ENCODE assay signal across 9 cellular contexts in genomic region chrX:110341189-110342035, GRCh38. TPM values are rescaled to one million over a fixed set of nuclear protein-coding genes. Genes with fewer than 3 reads are reported as not detected.
DNase-seq lines count a peak whose midpoint lies in the region; ATAC-seq and TF ChIP-seq lines count a peak whose summit lies in the region.
"Had no signal": no experiment of that assay in that cellular context is flagged by ENCODE, and none has a peak within 500 bp of the region (broad histone marks: within the 10 kb centered on the region; RNA-seq: fewer than 3 reads in every experiment).

No MANE protein-coding gene starts in this region.

- peak overlapping the region; percentile 18; the same call in 1 of the 2 replicates for H3K9ac ChIP-seq in DND-41 (ENCODE audit: low read depth, low read length)
- H3K9ac ChIP-seq: parathyroid adenoma had no signal

- intact Hi-C loops in dorsolateral prefrontal cortex (cut with DNase I): no loop called here
- intact Hi-C loops in ascending aorta (cut with DNase I): no loop called here

- H3K4me1 ChIP-seq in DND-41 (ENCODE audit: insufficient read depth, low read length): peaks cover 17% of the 10 kb centered on the region
- H3K4me1 ChIP-seq in ascending aorta: no peaks in the 10 kb centered on the region
- H3K4me1 ChIP-seq: parathyroid adenoma had no signal

- ATAC-seq in DND-41 (ENCODE audit: insufficient read depth, low read depth) (peak; percentile 95), GM21447 (IDR thresholded peaks at IDR 0.05; ENCODE audit: unreplicated experiment) (peak; percentile 81)

- TF ChIP-seq CTCF in DND-41 (IDR thresholded peaks at IDR 0.05; ENCODE audit: borderline replicate concordance, extremely low read depth, low read length, poor library complexity, severe bottlenecking) (no peak), fibroblast of pulmonary artery (IDR thresholded peaks at IDR 0.05; ENCODE audit: low read length, missing control alignments) (no peak), dorsolateral prefrontal cortex (IDR thresholded peaks at IDR 0.05 in 54 of 56, conservative IDR thresholded peaks at IDR 0.05 in 2 of 56; ENCODE audit: low read depth in 1 of 56, partially characterized antibody in 56 of 56) (no peak), ascending aorta (IDR thresholded peaks at IDR 0.05) (no peak)

- H3K9me3 ChIP-seq in DND-41 (ENCODE audit: insufficient read depth, low read length, severe bottlenecking): no peaks in the 10 kb centered on the region
- no peaks in the 10 kb centered on the region for H3K9me3 ChIP-seq in ascending aorta

- no peaks in the 10 kb centered on the region for H3K79me2 ChIP-seq in DND-41 (ENCODE audit: insufficient read depth, low read length)
- H3K79me2 ChIP-seq: parathyroid adenoma had no signal

- DNase-seq in DND-41: peak; percentile 40
- DNase-seq in LHCN-M2 (ENCODE audit: low read depth): peak; percentile 89
- DNase-seq in fibroblast of pulmonary artery (ENCODE audit: low read depth): peak; percentile 73
- no peak for DNase-seq in dorsolateral prefrontal cortex
- no peak for DNase-seq in NCI-H1930 (lab: John Stamatoyannopoulos, UW)
- no peak for DNase-seq in ascending aorta (ENCODE audit: low spot score in 2 of 2)
- DNase-seq in caudate nucleus (lab: John Stamatoyannopoulos, UW): no peak

- H3K36me3 ChIP-seq in DND-41 (ENCODE audit: insufficient read depth, low read length) (no peaks in the 10 kb centered on the region), ascending aorta (no peaks in the 10 kb centered on the region)

- H3K4me3 ChIP-seq in DND-41 (ENCODE audit: low read depth in 1 of 2, low read length in 2 of 2) (no peak overlapping the region), fibroblast of pulmonary artery (replicated peaks; ENCODE audit: low read depth, low read length) (no peak overlapping the region), dorsolateral prefrontal cortex (no peak overlapping the region), ascending aorta (no peak overlapping the region)

- H3K27ac ChIP-seq in DND-41 (ENCODE audit: low read length): peak overlapping the region; percentile 60; the same call in 1 of the 2 replicates
- H3K27ac ChIP-seq in dorsolateral prefrontal cortex: no peak overlapping the region
- H3K27ac ChIP-seq in ascending aorta: no peak overlapping the region
- H3K27ac ChIP-seq in caudate nucleus (ENCODE audit: low read depth, low read length): no peak overlapping the region
- H3K27ac ChIP-seq: parathyroid adenoma had no signal

- no peaks in the 10 kb centered on the region for H3K27me3 ChIP-seq in DND-41 (ENCODE audit: insufficient read depth, low read length, poor library complexity)
- peaks cover 0 to 44% (median 7%) of the 10 kb centered on the region in 45 donors for H3K27me3 ChIP-seq in dorsolateral prefrontal cortex
- H3K27me3 ChIP-seq in ascending aorta: peaks cover 7% of the 10 kb centered on the region

- no peaks in the 10 kb centered on the region for H4K20me1 ChIP-seq in DND-41 (ENCODE audit: insufficient read depth, low read length)

- peak overlapping the region; percentile 54 for H2AFZ ChIP-seq in DND-41 (ENCODE audit: low read depth, low read length)
- H2AFZ ChIP-seq: parathyroid adenoma had no signal

- H3K4me2 ChIP-seq in DND-41 (ENCODE audit: insufficient read depth, low read length): peak overlapping the region; percentile 36; the same call in 1 of the 2 replicates

RNA-seq across cellular contexts. Expression of gene RTL9, which starts 17.2 kb away (rescaled TPM):
- total RNA-seq in LHCN-M2 (2014; rRNA removed) (0.11 and 0.13 TPM in 2 replicates), dorsolateral prefrontal cortex (1 to 10 TPM in 25 of 120 experiments, under 1 TPM in 95; 0.20 to 2.5 (median 0.65) TPM), ascending aorta (not detected)
- polyA plus RNA-seq in LHCN-M2 (2012): 0.09 TPM

RNA-seq across cellular contexts. Expression of gene AMMECR1, which starts 23.5 kb away (rescaled TPM):
- total RNA-seq in LHCN-M2 (2014; rRNA removed) (11.2 and 14.1 TPM in 2 replicates), dorsolateral prefrontal cortex (1 to 10 TPM; 2.4 to 8.1 (median 4.5) TPM), ascending aorta (3.5 TPM)
- polyA plus RNA-seq in LHCN-M2 (2012): 3.1 TPM

Comparison
In these comparisons a context has a peak if more than half of its experiments do, and no peak if none do; other contexts are left out.
1. DNase-seq: peak in DND-41 (single experiment), LHCN-M2 (single experiment) and fibroblast of pulmonary artery (single experiment); none in dorsolateral prefrontal cortex (0 of 10), NCI-H1930 (0 of 2), ascending aorta (0 of 2) and caudate nucleus (0 of 61).